ENCODE assay signal across 11 cellular contexts in the genomic region with DNA sequence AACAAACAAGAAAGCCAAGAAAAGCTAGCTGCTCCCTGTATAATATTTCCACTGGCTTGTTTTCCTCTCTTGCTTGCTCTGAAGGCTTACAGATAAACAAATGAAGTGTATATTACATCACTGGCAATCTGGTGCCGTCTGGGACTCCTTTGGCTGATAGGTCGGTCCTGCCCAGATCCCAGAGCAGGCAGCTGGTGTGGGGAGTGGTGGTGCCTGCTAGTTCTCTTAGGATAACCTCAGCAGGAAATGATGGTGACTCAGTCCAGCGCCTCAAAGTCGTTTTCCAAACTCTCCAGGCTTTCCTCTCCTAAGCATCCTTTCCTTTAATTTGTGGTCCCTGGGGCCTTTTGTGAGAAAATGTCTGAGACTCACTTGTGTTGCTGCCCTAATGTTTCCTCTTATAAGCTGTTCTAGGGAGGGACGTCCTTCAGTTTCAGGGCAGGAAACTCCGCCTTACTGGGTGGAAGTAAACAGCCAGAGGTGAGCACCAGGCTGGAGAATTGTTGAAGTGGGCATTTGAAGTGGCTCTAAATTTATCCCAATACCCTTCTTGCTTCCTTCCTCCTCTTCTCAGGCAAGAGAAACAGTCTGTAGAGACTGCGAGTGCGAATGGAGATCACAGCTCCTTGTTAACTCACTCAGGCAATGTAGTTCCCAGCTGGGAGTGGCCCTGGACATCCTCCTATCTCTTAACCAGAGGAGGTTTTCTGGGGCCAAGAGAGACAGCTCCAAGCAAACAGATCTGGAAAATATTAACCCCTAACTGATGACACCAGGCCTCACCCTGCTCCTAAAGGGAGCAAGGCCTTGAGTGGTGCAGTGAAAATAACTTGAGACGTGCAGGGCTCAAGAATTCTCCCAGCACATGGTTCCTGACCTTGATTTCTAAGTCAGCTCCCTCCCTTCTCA. TPM values are rescaled to one million over a fixed set of nuclear protein-coding genes. Genes with fewer than 3 reads are reported as not detected.
DNase-seq lines count a peak whose midpoint lies in the region; ATAC-seq, FAIRE-seq and TF ChIP-seq lines count a peak whose summit lies in the region.
"Had no signal": no experiment of that assay in that cellular context is flagged by ENCODE, and none has a peak within 500 bp of the region (broad histone marks: within the 10 kb centered on the region; RNA-seq: fewer than 3 reads in every experiment).

No MANE protein-coding gene starts in this region.

- TF ChIP-seq RAD21 in H1 (IDR thresholded peaks at IDR 0.05 in 1 of 2, conservative IDR thresholded peaks at IDR 0.05 in 1 of 2; ENCODE audit: low read depth in 2 of 2, low read length in 2 of 2) = no peak

- H2BK15ac ChIP-seq in H1 (ENCODE audit: low read length) = no peak overlapping the region

- no peaks in the 10 kb centered on the region for H3K79me1 ChIP-seq in H1 (ENCODE audit: low read depth, low read length)

- H3K14ac ChIP-seq in H1 (ENCODE audit: insufficient read length) = no peak overlapping the region

- 0 out of 2 replicates have a peak overlapping the region, but pooled peaks have one; percentile 11 for H2BK5ac ChIP-seq in H1 (ENCODE audit: low read depth, low read length)

- intact Hi-C loops in psoas muscle (cut with DNase I) = no loop called here

- no peak overlapping the region for H2AK5ac ChIP-seq in H1 (ENCODE audit: low read depth, low read length)

- H3K4me3 ChIP-seq in H1 (ENCODE audit: extremely low read depth in 1 of 4, insufficient read depth in 2 of 4, low read depth in 3 of 4, low read length in 4 of 4) (no peak overlapping the region), psoas muscle (no peak overlapping the region)
- H3K4me3 ChIP-seq: esophagus squamous epithelium had no signal

- 0 out of 2 replicates have a peak overlapping the region, but pooled peaks have one; percentile 15 for H2BK20ac ChIP-seq in H1 (ENCODE audit: low read length)

- H3K23ac ChIP-seq in H1 (ENCODE audit: insufficient read length) = no peak overlapping the region

- H3K18ac ChIP-seq in H1 (ENCODE audit: extremely low read depth, low read length) = peak overlapping the region; percentile 79

- POLR2A ChIA-PET in H1 (lab: Charles Lee; ENCODE audit: partially characterized antibody) = interaction anchor here (1.3 to 1.4 kb wide), 2 partner anchors 20 to 59 kb away, joined by 5 read pairs; partner anchors contain the start of gene RAB37

- no peak overlapping the region for H3K56ac ChIP-seq in H1 (replicated peaks; ENCODE audit: insufficient read length, low read depth, low read length)

- no peaks in the 10 kb centered on the region for H4K20me1 ChIP-seq in H1 (replicated peaks in 1 of 2; ENCODE audit: control insufficient read depth in 1 of 2, insufficient read depth in 2 of 2, low read length in 2 of 2)

- no peak overlapping the region for H4K91ac ChIP-seq in H1 (replicated peaks; ENCODE audit: insufficient read length, low read length)

- no peak for FAIRE-seq in H1 (lab: Jason Lieb, UNC)

- CTCF ChIA-PET in H1 (lab: Charles Lee; ENCODE audit: partially characterized antibody) = interaction anchor here (0.6 to 2.6 kb wide), 16 partner anchors 8 to 283 kb away, joined by 3 to 9 read pairs (median 4); partner anchors contain the start of gene RAB37

- no peak for TF ChIP-seq POLR2A in H1 (IDR thresholded peaks at IDR 0.05; ENCODE audit: control extremely low read depth in 1 of 2, low read depth in 2 of 2, low read length in 2 of 2)

- no peak overlapping the region for H4K8ac ChIP-seq in H1 (ENCODE audit: extremely low read depth, insufficient read depth, low read length)

- ATAC-seq in psoas muscle (peak in 1 of 4 donors; percentile 54), GM18907 (IDR thresholded peaks at IDR 0.05; ENCODE audit: unreplicated experiment) (no peak), HG03135 (IDR thresholded peaks at IDR 0.05; ENCODE audit: unreplicated experiment) (no peak)

- peaks cover 0 to 13% (median 1%) of the 10 kb centered on the region in 4 experiments; a peak in 5 of 7 replicates for H3K27me3 ChIP-seq in H1 (replicated peaks in 1 of 4; ENCODE audit: control insufficient read depth in 3 of 4, extremely low read depth in 1 of 4, insufficient read depth in 3 of 4, low read length in 3 of 4)
- peaks cover 0 to 34% (median 0%) of the 10 kb centered on the region in 3 donors for H3K27me3 ChIP-seq in psoas muscle (ENCODE audit: insufficient read depth in 3 of 3, low read length in 2 of 3)

- 43% methylated on average over 9 of the region's 9 CpGs; no CpG with 5 or more reads in 1 of the 2 experiments for WGBS in H1 (ENCODE audit: extremely low coverage in 1 of 2, insufficient coverage in 1 of 2, insufficient read length in 1 of 2, insufficient replicate concordance in 2 of 2, low coverage in 1 of 2, low lambda C conversion rate in 2 of 2, missing lambda C conversion rate in 1 of 2), 2 experiments
- 23 to 27% (median 23%) methylated on average over 9 of the region's 9 CpGs for WGBS in psoas muscle, 3 donors

- H3K27ac ChIP-seq in H1 (ENCODE audit: low read depth, low read length) (no peak overlapping the region), psoas muscle (no peak overlapping the region)
- H3K27ac ChIP-seq: 22Rv1 had no signal

- H3K36me3 ChIP-seq in H1 (ENCODE audit: control insufficient read depth in 2 of 4, insufficient read depth in 4 of 4, low read length in 3 of 4) = no peaks in the 10 kb centered on the region
- no peaks in the 10 kb centered on the region for H3K36me3 ChIP-seq in psoas muscle (ENCODE audit: insufficient read depth in 1 of 2, low read depth in 1 of 2)
- H3K36me3 ChIP-seq: esophagus squamous epithelium had no signal

- no peaks in the 10 kb centered on the region for H3K79me2 ChIP-seq in H1 (ENCODE audit: control insufficient read depth in 1 of 2, insufficient read depth in 2 of 2, low read length in 2 of 2)

- H2AFZ ChIP-seq in H1 (ENCODE audit: low read length) = peak overlapping the region; percentile 87

- no peak overlapping the region for H3K4ac ChIP-seq in H1 (replicated peaks; ENCODE audit: insufficient read length, low read depth, low read length)

- H3K23me2 ChIP-seq in H1 (ENCODE audit: low read depth, low read length) = peaks cover 2% of the 10 kb centered on the region; the same call in 1 of the 2 replicates

- H3K9ac ChIP-seq in H1 (replicated peaks in 1 of 4; ENCODE audit: extremely low read depth in 1 of 4, low read depth in 3 of 4, low read length in 3 of 4) = no peak overlapping the region

- peak; percentile 40 for DNase-seq in DMS153 (lab: John Stamatoyannopoulos, UW)
- no peak for DNase-seq in DMS153 treated with DMSO at 0.1 percent for 48 hours (lab: John Stamatoyannopoulos, UW; ENCODE audit: unreplicated experiment)
- peak; percentile 21 for DNase-seq in NCI-H2227 (lab: John Stamatoyannopoulos, UW; ENCODE audit: unreplicated experiment)
- no peak for DNase-seq in H1 (ENCODE audit: low read depth in 1 of 2, low spot score in 2 of 2)
- peak; percentile 25 to 78 for DNase-seq in psoas muscle
- DNase-seq in SKM-1 treated with dmso at 0.1 percent for 144 hours (lab: John Stamatoyannopoulos, UW; ENCODE audit: unreplicated experiment) = no peak
- DNase-seq: activated CD8-positive, alpha-beta memory T cell treated with anti-CD3 and anti-CD28 coated beads, Interleukin-2, amount 50 U/mL, for 4 hours; esophagus squamous epithelium had no signal

- H4K5ac ChIP-seq in H1 (ENCODE audit: insufficient read length, low read depth, low read length) = no peak overlapping the region

- peak overlapping the region; percentile 24 to 57 for H3K4me2 ChIP-seq in H1 (ENCODE audit: insufficient read depth in 1 of 2, low read depth in 2 of 2, low read length in 2 of 2)

- TF ChIP-seq CTCF in H1 (IDR thresholded peaks at IDR 0.05; ENCODE audit: control extremely low read depth in 1 of 3, insufficient read depth in 1 of 3, low read depth in 1 of 3, low read length in 3 of 3) (no peak), psoas muscle (IDR thresholded peaks at IDR 0.05) (no peak)

- no peaks in the 10 kb centered on the region for H3K9me3 ChIP-seq in H1 (ENCODE audit: insufficient read depth in 2 of 2, low read depth in 1 of 2, low read length in 1 of 2)
- no peaks in the 10 kb centered on the region for H3K9me3 ChIP-seq in psoas muscle
- H3K9me3 ChIP-seq: esophagus squamous epithelium had no signal

- no peak for TF ChIP-seq EP300 in H1 (IDR thresholded peaks at IDR 0.05; ENCODE audit: borderline replicate concordance in 1 of 2, low read depth in 2 of 2, low read length in 2 of 2)

- H3K4me1 ChIP-seq in H1 (replicated peaks in 1 of 4; ENCODE audit: control insufficient read depth in 3 of 4, insufficient read depth in 4 of 4, low read length in 3 of 4) (peaks cover 0 to 9% (median 6%) of the 10 kb centered on the region in 4 experiments; a peak in 5 of 7 replicates), psoas muscle (no peaks in the 10 kb centered on the region)

- H2BK120ac ChIP-seq in H1 (replicated peaks; ENCODE audit: low read depth, low read length) = no peak overlapping the region

- no peak overlapping the region for H2BK12ac ChIP-seq in H1 (ENCODE audit: low read depth, low read length)

RNA-seq across cellular contexts. Expression of gene CD300LF, which starts 34.9 kb away (rescaled TPM):
- not detected in 2 replicates for total RNA-seq in H1 (2021; fragmentation: NEBNext Ultra II Directional; extraction: Animal tissue kit (Norgen Biotek cat#: 25700))
- polyA plus RNA-seq in H1 (2011; rRNA removed) (not detected in 2 replicates), psoas muscle (under 1 TPM in 2 of 3 donors, not detected in 1; 0.09 to 0.16 TPM)
- not detected for polyA plus RNA-seq in H1 (2011; cell fraction: cytosol; rRNA removed)
- polyA plus RNA-seq in H1 (2011; cell fraction: nucleus; rRNA removed) = not detected
- not detected in 4 replicates for polyA plus RNA-seq in H1 (2012, experiment 1 of 2)
- not detected for polyA plus RNA-seq in H1 (2012, experiment 2 of 2)
- polyA plus RNA-seq in H1 (2013, experiment 1 of 2) = not detected
- not detected for polyA plus RNA-seq in H1 (2013, experiment 2 of 2)
- polyA minus RNA-seq in H1 (2011; rRNA and poly(A)+ RNA removed) = not detected in 2 replicates
- not detected for polyA minus RNA-seq in H1 (2011; cell fraction: cytosol; rRNA and poly(A)+ RNA removed)
- not detected for polyA minus RNA-seq in H1 (2011; cell fraction: nucleus; rRNA and poly(A)+ RNA removed)
- total RNA-seq in psoas muscle = under 1 TPM in 2 of 4 donors, not detected in 2; 0.32 to 0.39 TPM

RNA-seq across cellular contexts. Expression of gene CD300E, which starts 54.3 kb away (rescaled TPM):
- total RNA-seq in H1 (2021; fragmentation: NEBNext Ultra II Directional; extraction: Animal tissue kit (Norgen Biotek cat#: 25700)) = not detected in 2 replicates
- polyA plus RNA-seq in H1 (2011; rRNA removed) = not detected in 2 replicates
- polyA plus RNA-seq in H1 (2011; cell fraction: cytosol; rRNA removed) = not detected
- not detected for polyA plus RNA-seq in H1 (2011; cell fraction: nucleus; rRNA removed)
- polyA plus RNA-seq in H1 (2012, experiment 1 of 2) = not detected in 4 replicates
- not detected for polyA plus RNA-seq in H1 (2012, experiment 2 of 2)
- not detected for polyA plus RNA-seq in H1 (2013, experiment 1 of 2)
- polyA plus RNA-seq in H1 (2013, experiment 2 of 2) = not detected
- not detected in 2 replicates for polyA minus RNA-seq in H1 (2011; rRNA and poly(A)+ RNA removed)
- polyA minus RNA-seq in H1 (2011; cell fraction: cytosol; rRNA and poly(A)+ RNA removed) = not detected
- not detected for polyA minus RNA-seq in H1 (2011; cell fraction: nucleus; rRNA and poly(A)+ RNA removed)
- total RNA-seq in psoas muscle = under 1 TPM in 3 of 4 donors, not detected in 1; 0.21 to 0.50 (median 0.49) TPM
- polyA plus RNA-seq in psoas muscle = under 1 TPM; 0.09 to 0.27 (median 0.21) TPM

RNA-seq across cellular contexts. Expression of gene RAB37, which starts 59.2 kb away (rescaled TPM):
- total RNA-seq in H1 (2021; fragmentation: NEBNext Ultra II Directional; extraction: Animal tissue kit (Norgen Biotek cat#: 25700)) = 5.2 and 5.5 TPM in 2 replicates
- 6.1 and 6.6 TPM in 2 replicates for polyA plus RNA-seq in H1 (2011; rRNA removed)
- 9.7 TPM for polyA plus RNA-seq in H1 (2011; cell fraction: cytosol; rRNA removed)
- 13.3 TPM for polyA plus RNA-seq in H1 (2011; cell fraction: nucleus; rRNA removed)
- 5.0 to 7.8 TPM (median 6.5 TPM) in 4 replicates for polyA plus RNA-seq in H1 (2012, experiment 1 of 2)
- 4.2 TPM for polyA plus RNA-seq in H1 (2012, experiment 2 of 2)
- polyA plus RNA-seq in H1 (2013, experiment 1 of 2) = 6.1 TPM
- 5.8 TPM for polyA plus RNA-seq in H1 (2013, experiment 2 of 2)
- polyA minus RNA-seq in H1 (2011; rRNA and poly(A)+ RNA removed) = 4.4 and 12.4 TPM in 2 replicates
- polyA minus RNA-seq in H1 (2011; cell fraction: cytosol; rRNA and poly(A)+ RNA removed) = 7.9 TPM
- 2.7 TPM for polyA minus RNA-seq in H1 (2011; cell fraction: nucleus; rRNA and poly(A)+ RNA removed)
- under 1 TPM; 0.62 to 0.78 (median 0.67) TPM for total RNA-seq in psoas muscle
- under 1 TPM; 0.69 to 0.82 (median 0.75) TPM for polyA plus RNA-seq in psoas muscle

Comparison
In these comparisons a context has a peak if more than half of its experiments do, and no peak if none do; other contexts are left out.
1. DNase-seq: peak in DMS153 (single experiment), NCI-H2227 (single experiment) and psoas muscle (2 of 2); none in DMS153 treated with DMSO at 0.1 percent for 48 hours (single experiment), H1 (0 of 2) and SKM-1 treated with dmso at 0.1 percent for 144 hours (single experiment).